ENCODE assay signal across 8 cellular contexts in the genomic region with DNA sequence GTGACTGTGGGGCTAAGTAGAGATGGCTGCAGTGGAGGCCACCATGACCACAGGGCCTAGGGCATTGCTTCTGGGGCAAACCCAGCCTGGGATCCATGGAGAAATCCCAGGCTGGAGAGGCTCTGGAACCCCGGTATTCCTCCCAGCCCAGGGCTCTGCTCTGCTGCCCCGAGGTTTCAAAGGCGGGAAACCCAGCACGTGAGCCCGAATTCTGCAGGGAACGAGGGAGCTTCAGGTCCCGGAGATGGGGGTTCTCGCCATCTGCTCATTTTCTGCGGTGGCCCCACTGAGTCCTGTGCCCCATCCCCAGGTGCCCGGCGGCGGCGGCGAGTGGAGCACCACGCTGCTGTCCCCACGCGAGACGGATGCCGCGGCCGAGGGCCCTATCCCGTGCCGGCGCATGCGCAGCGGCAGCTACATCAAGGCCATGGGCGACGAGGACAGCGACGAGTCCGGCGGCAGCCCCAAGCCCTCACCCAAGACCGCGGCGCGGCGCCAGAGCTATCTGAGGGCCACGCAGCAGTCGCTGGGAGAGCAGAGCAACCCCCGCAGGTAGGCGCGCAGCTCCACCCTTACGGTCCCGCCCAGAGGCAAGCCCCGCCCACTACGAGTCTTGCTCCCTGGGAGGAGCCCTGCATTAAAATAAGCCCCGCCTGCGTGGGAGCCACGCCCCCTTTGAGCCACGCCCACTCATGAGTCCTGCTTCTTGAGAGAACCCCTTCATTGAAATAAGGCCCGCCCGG.
A peak's percentile ranks its signal among the peaks of the same experiment; 100 is the strongest.
DNase-seq lines count a peak whose midpoint lies in the region; ATAC-seq and TF ChIP-seq lines count a peak whose summit lies in the region.

No MANE protein-coding gene starts in this region.

- no peaks in the 10 kb centered on the region for H3K36me3 ChIP-seq in GM23338 (ENCODE audit: insufficient read depth)
- H3K36me3 ChIP-seq in Peyer's patch: no peaks in the 10 kb centered on the region
- no peaks in the 10 kb centered on the region for H3K36me3 ChIP-seq in suprapubic skin

- peak; percentile 86 for ATAC-seq in GM23338
- ATAC-seq in omental fat pad (ENCODE audit: low FRiP score): peak; percentile 75

- H3K27ac ChIP-seq in GM23338 (ENCODE audit: low read depth): no peak overlapping the region
- no peak overlapping the region for H3K27ac ChIP-seq in Peyer's patch
- H3K27ac ChIP-seq in suprapubic skin: no peak overlapping the region

- H3K36me3 Mint-ChIP-seq in GM23338 (ENCODE audit: low read depth): no peaks in the 10 kb centered on the region

- TF ChIP-seq EP300 in suprapubic skin (IDR thresholded peaks at IDR 0.05): no peak

- 0% methylated on average over 1 of the region's 52 CpGs for WGBS in suprapubic skin

- H2AFZ ChIP-seq in GM23338: peak overlapping the region; percentile 74; the same call in 1 of the 2 replicates

- no peaks in the 10 kb centered on the region for H3K79me2 ChIP-seq in GM23338 (replicated peaks; ENCODE audit: insufficient read depth)

- no peaks in the 10 kb centered on the region for H3F3A ChIP-seq in GM23338 (replicated peaks; ENCODE audit: low read depth)

- H3K9me2 ChIP-seq in GM23338 (ENCODE audit: insufficient read depth): no peaks in the 10 kb centered on the region

- peak overlapping the region; percentile 51 for H3K4me3 ChIP-seq in GM23338
- H3K4me3 ChIP-seq in Peyer's patch: peak overlapping the region; percentile 28 to 51 (median 42)
- peak overlapping the region; percentile 41 for H3K4me3 ChIP-seq in suprapubic skin

- 0 out of 3 replicates have a peak overlapping the region, but pooled peaks have one; percentile 24 for H3K4me3 Mint-ChIP-seq in GM23338

- no peak overlapping the region for H3K27ac Mint-ChIP-seq in GM23338

- H3K9me3 ChIP-seq in Peyer's patch (no peaks in the 10 kb centered on the region), suprapubic skin (no peaks in the 10 kb centered on the region)

- TF ChIP-seq CTCF in GM23338 (conservative IDR thresholded peaks at IDR 0.05; ENCODE audit: low read depth in 2 of 2) (no peak; a peak in 1 of 4 replicates), Peyer's patch (IDR thresholded peaks at IDR 0.05) (no peak), omental fat pad (IDR thresholded peaks at IDR 0.05) (no peak), suprapubic skin (IDR thresholded peaks at IDR 0.05) (no peak)

- H3K27me3 Mint-ChIP-seq in GM23338 (ENCODE audit: insufficient read depth, low read depth, poor library complexity): peaks cover 4% of the 10 kb centered on the region

- peak overlapping the region; percentile 71 for H3K4me2 ChIP-seq in GM23338

- H3K4me1 Mint-ChIP-seq in GM23338: peaks cover 3% of the 10 kb centered on the region

- no peaks in the 10 kb centered on the region for H3K9me3 Mint-ChIP-seq in GM23338

- H4K20me1 ChIP-seq in GM23338 (replicated peaks; ENCODE audit: insufficient read depth): no peaks in the 10 kb centered on the region

- H3K27me3 ChIP-seq in GM23338 (ENCODE audit: insufficient read depth): peaks cover 10% of the 10 kb centered on the region; the same call in 1 of the 2 replicates
- no peaks in the 10 kb centered on the region for H3K27me3 ChIP-seq in Peyer's patch
- H3K27me3 ChIP-seq in suprapubic skin: peaks cover 2% of the 10 kb centered on the region

- DNase-seq in GM23338 (ENCODE audit: low spot score) (peak; percentile 98), Peyer's patch (peak; percentile 77 to 91 (median 84)), foreskin melanocyte (peak; percentile 67), omental fat pad (ENCODE audit: low spot score) (peak; percentile 74), suprapubic skin (ENCODE audit: low spot score in 2 of 2) (peak; percentile 90 to 91), 8988T (no peak), NCI-H2107 treated with DMSO at 0.1 percent for 48 hours (lab: John Stamatoyannopoulos, UW; ENCODE audit: unreplicated experiment) (no peak)
- peak; percentile 71 for DNase-seq in activated effector memory CD4-positive, alpha-beta T cell treated with Interleukin-2 at 50 U/mL for 16 hours

- TF ChIP-seq POLR2A in Peyer's patch (IDR thresholded peaks at IDR 0.05) (no peak), suprapubic skin (IDR thresholded peaks at IDR 0.05) (no peak)

- H3K4me1 ChIP-seq in GM23338 (ENCODE audit: insufficient read depth): no peaks in the 10 kb centered on the region
- peaks cover 0 to 4% (median 0%) of the 10 kb centered on the region in 4 donors for H3K4me1 ChIP-seq in Peyer's patch
- H3K4me1 ChIP-seq in suprapubic skin: peaks cover 6% of the 10 kb centered on the region

TF ChIP-seq in GM23338, 12 proteins besides CTCF, POLR2A, EP300 and RAD21:
- TF ChIP-seq NANOG (IDR thresholded peaks at IDR 0.05; ENCODE audit: borderline replicate concordance) (no peak), STAT1 (IDR thresholded peaks at IDR 0.05; ENCODE audit: unreplicated experiment) (no peak), JUNB (IDR thresholded peaks at IDR 0.05; ENCODE audit: unreplicated experiment) (no peak), ZNF331 (CRISPR knock-in tag; IDR thresholded peaks at IDR 0.05; ENCODE audit: low read depth) (no peak), POLR2AphosphoS5 (IDR thresholded peaks at IDR 0.05; ENCODE audit: low read depth) (peak; percentile 48), EZH2phosphoT487 (IDR thresholded peaks at IDR 0.05; ENCODE audit: unreplicated experiment) (no peak)
- TF ChIP-seq, protein P1, sequence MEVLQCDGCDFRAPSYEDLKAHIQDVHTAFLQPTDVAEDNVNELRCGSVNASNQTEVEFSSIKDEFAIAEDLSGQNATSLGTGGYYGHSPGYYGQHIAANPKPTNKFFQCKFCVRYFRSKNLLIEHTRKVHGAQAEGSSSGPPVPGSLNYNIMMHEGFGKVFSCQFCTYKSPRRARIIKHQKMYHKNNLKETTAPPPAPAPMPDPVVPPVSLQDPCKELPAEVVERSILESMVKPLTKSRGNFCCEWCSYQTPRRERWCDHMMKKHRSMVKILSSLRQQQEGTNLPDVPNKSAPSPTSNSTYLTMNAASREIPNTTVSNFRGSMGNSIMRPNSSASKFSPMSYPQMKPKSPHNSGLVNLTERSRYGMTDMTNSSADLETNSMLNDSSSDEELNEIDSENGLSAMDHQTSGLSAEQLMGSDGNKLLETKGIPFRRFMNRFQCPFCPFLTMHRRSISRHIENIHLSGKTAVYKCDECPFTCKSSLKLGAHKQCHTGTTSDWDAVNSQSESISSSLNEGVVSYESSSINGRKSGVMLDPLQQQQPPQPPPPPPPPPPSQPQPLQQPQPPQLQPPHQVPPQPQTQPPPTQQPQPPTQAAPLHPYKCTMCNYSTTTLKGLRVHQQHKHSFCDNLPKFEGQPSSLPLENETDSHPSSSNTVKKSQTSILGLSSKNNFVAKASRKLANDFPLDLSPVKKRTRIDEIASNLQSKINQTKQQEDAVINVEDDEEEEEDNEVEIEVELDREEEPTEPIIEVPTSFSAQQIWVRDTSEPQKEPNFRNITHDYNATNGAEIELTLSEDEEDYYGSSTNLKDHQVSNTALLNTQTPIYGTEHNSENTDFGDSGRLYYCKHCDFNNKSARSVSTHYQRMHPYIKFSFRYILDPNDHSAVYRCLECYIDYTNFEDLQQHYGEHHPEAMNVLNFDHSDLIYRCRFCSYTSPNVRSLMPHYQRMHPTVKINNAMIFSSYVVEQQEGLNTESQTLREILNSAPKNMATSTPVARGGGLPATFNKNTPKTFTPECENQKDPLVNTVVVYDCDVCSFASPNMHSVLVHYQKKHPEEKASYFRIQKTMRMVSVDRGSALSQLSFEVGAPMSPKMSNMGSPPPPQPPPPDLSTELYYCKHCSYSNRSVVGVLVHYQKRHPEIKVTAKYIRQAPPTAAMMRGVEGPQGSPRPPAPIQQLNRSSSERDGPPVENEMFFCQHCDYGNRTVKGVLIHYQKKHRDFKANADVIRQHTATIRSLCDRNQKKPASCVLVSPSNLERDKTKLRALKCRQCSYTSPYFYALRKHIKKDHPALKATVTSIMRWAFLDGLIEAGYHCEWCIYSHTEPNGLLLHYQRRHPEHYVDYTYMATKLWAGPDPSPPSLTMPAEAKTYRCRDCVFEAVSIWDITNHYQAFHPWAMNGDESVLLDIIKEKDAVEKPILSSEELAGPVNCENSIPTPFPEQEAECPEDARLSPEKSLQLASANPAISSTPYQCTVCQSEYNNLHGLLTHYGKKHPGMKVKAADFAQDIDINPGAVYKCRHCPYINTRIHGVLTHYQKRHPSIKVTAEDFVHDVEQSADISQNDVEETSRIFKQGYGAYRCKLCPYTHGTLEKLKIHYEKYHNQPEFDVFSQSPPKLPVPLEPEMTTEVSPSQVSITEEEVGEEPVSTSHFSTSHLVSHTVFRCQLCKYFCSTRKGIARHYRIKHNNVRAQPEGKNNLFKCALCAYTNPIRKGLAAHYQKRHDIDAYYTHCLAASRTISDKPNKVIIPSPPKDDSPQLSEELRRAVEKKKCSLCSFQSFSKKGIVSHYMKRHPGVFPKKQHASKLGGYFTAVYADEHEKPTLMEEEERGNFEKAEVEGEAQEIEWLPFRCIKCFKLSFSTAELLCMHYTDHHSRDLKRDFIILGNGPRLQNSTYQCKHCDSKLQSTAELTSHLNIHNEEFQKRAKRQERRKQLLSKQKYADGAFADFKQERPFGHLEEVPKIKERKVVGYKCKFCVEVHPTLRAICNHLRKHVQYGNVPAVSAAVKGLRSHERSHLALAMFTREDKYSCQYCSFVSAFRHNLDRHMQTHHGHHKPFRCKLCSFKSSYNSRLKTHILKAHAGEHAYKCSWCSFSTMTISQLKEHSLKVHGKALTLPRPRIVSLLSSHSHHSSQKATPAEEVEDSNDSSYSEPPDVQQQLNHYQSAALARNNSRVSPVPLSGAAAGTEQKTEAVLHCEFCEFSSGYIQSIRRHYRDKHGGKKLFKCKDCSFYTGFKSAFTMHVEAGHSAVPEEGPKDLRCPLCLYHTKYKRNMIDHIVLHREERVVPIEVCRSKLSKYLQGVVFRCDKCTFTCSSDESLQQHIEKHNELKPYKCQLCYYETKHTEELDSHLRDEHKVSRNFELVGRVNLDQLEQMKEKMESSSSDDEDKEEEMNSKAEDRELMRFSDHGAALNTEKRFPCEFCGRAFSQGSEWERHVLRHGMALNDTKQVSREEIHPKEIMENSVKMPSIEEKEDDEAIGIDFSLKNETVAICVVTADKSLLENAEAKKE (CRISPR knock-in tag; IDR thresholded peaks at IDR 0.05): no peak
- TF ChIP-seq, protein P2, sequence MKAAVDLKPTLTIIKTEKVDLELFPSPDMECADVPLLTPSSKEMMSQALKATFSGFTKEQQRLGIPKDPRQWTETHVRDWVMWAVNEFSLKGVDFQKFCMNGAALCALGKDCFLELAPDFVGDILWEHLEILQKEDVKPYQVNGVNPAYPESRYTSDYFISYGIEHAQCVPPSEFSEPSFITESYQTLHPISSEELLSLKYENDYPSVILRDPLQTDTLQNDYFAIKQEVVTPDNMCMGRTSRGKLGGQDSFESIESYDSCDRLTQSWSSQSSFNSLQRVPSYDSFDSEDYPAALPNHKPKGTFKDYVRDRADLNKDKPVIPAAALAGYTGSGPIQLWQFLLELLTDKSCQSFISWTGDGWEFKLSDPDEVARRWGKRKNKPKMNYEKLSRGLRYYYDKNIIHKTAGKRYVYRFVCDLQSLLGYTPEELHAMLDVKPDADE (IDR thresholded peaks at IDR 0.05): no peak

Comparison
In these comparisons a context has a peak if more than half of its experiments do, and no peak if none do; other contexts are left out.
1. DNase-seq: peak in GM23338 (single experiment), Peyer's patch (3 of 3), activated effector memory CD4-positive, alpha-beta T cell treated with Interleukin-2 at 50 U/mL for 16 hours (single experiment), foreskin melanocyte (single experiment), omental fat pad (single experiment) and suprapubic skin (2 of 2); none in 8988T (single experiment) and NCI-H2107 treated with DMSO at 0.1 percent for 48 hours (single experiment).
2. Peak in every context shown above with its lines, with median percentiles within 50 percentile points of each other: H3K4me3 ChIP-seq.